ENCODE assay signal across 9 cellular contexts in genomic region chr20:20780127-20780822, GRCh38.
DNase-seq lines count a peak whose midpoint lies in the region; ATAC-seq, FAIRE-seq and TF ChIP-seq lines count a peak whose summit lies in the region.
"Had no signal": no experiment of that assay in that cellular context is flagged by ENCODE, and none has a peak within 500 bp of the region (broad histone marks: within the 10 kb centered on the region; RNA-seq: fewer than 3 reads in every experiment).

No MANE protein-coding gene starts in this region.

- WGBS in right lobe of liver (ENCODE audit: insufficient coverage, low coverage, low lambda C conversion rate, missing lambda C conversion rate), result 7% methylated on average over 7 of the region's 7 CpGs

- no peak overlapping the region for H3K27ac ChIP-seq in ascending aorta
- H3K27ac ChIP-seq in right lobe of liver, result peak overlapping the region in 2 of 3 donors; percentile 13 to 39
- H3K27ac ChIP-seq: cardiac muscle cell had no signal

- FAIRE-seq in frontal cortex (lab: Jason Lieb, UNC), result no peak

- no peak for TF ChIP-seq CTCF in ascending aorta (IDR thresholded peaks at IDR 0.05)
- no peak for TF ChIP-seq CTCF in right lobe of liver (IDR thresholded peaks at IDR 0.05)

- no peaks in the 10 kb centered on the region for H3K9me3 ChIP-seq in ascending aorta
- H3K9me3 ChIP-seq in right lobe of liver, result no peaks in the 10 kb centered on the region

- no peak for TF ChIP-seq POLR2A in right lobe of liver (IDR thresholded peaks at IDR 0.05)

- DNase-seq in LHCN-M2 (ENCODE audit: low read depth) (peak; percentile 22), ascending aorta (ENCODE audit: low spot score in 2 of 2) (peak; percentile 27 to 84), right lobe of liver (peak; percentile 85 to 94 (median 92)), cerebellar cortex (ENCODE audit: low spot score) (no peak), frontal cortex (ENCODE audit: low spot score in 2 of 2) (no peak), HK-2 (ENCODE audit: unreplicated experiment) (no peak)

- peak; percentile 60 for ATAC-seq in GM21619 (IDR thresholded peaks at IDR 0.05; ENCODE audit: unreplicated experiment)
- peak; percentile 94 to 96 (median 94) for ATAC-seq in right lobe of liver
- ATAC-seq in HG03280 (IDR thresholded peaks at IDR 0.05; ENCODE audit: unreplicated experiment), result no peak

- H3K27me3 ChIP-seq in ascending aorta (no peaks in the 10 kb centered on the region), right lobe of liver (no peaks in the 10 kb centered on the region)
- H3K27me3 ChIP-seq: cardiac muscle cell had no signal

- intact Hi-C loops in ascending aorta (cut with DNase I), result no loop called here
- intact Hi-C loops in right lobe of liver (cut with DNase I), result no loop called here

- no peak overlapping the region for H3K4me3 ChIP-seq in ascending aorta
- H3K4me3 ChIP-seq in right lobe of liver, result no peak overlapping the region
- H3K4me3 ChIP-seq: cardiac muscle cell had no signal

- H3K4me1 ChIP-seq in ascending aorta (no peaks in the 10 kb centered on the region), right lobe of liver (peaks cover 0 to 35% (median 10%) of the 10 kb centered on the region in 4 donors)

- no peaks in the 10 kb centered on the region for H3K36me3 ChIP-seq in ascending aorta
- no peaks in the 10 kb centered on the region for H3K36me3 ChIP-seq in right lobe of liver
- H3K36me3 ChIP-seq: cardiac muscle cell had no signal

Comparison
In these comparisons a context has a peak if more than half of its experiments do, and no peak if none do; other contexts are left out.
1. DNase-seq: peak in LHCN-M2 (single experiment), ascending aorta (2 of 2) and right lobe of liver (3 of 3); none in cerebellar cortex (single experiment), frontal cortex (0 of 2) and HK-2 (single experiment).
2. H3K27ac ChIP-seq: peak in right lobe of liver (2 of 3); none in ascending aorta (0 of 2).